ENCODE assay signal across 14 cellular contexts in genomic region chr9:61665330-61665751, GRCh38.
"Had no signal": no experiment of that assay in that cellular context is flagged by ENCODE, and none has a peak within 500 bp of the region (broad histone marks: within the 10 kb centered on the region; RNA-seq: fewer than 3 reads in every experiment).

No MANE protein-coding gene starts in this region.

- H3K4me1 ChIP-seq: ascending aorta, lower lobe of right lung had no signal

- H3K27ac ChIP-seq: ascending aorta, epithelial cell of prostate, lower lobe of right lung had no signal

- H3K36me3 Mint-ChIP-seq: activated naive CD4-positive, alpha-beta T cell treated with anti-CD3 and anti-CD28 coated beads, Interleukin-2, amount 10 ng/mL, durations not matched to agents 7 days and 5 days had no signal

- DNase-seq: activated CD4-positive, alpha-beta T cell treated with anti-CD3 and anti-CD28 coated beads for 1 hour; activated CD4-positive, alpha-beta T cell treated with anti-CD3 and anti-CD28 coated beads, Interleukin-2, amount 50 U/mL, for 48 hours; activated naive CD4-positive, alpha-beta T cell treated with anti-CD3 and anti-CD28 coated beads, Interleukin-2, amount 10 ng/mL, durations not matched to agents 7 days and 5 days; immature natural killer cell; left cardiac atrium; lower lobe of right lung; small intestine; stimulated activated naive CD8-positive, alpha-beta T cell treated with anti-CD3 and anti-CD28 coated beads, Interleukin-15, Interleukin-2, amounts not matched to agents 100 U/mL and 50 U/mL, for 24 hours; T-helper 1 cell had no signal

- H3K4me1 Mint-ChIP-seq: activated naive CD4-positive, alpha-beta T cell treated with anti-CD3 and anti-CD28 coated beads, Interleukin-2, amount 10 ng/mL, durations not matched to agents 7 days and 5 days; mesothelial cell of epicardium had no signal

- H3K36me3 ChIP-seq: ascending aorta, lower lobe of right lung had no signal

- ATAC-seq: left cardiac atrium; lower lobe of right lung; right cardiac atrium; stimulated activated naive CD8-positive, alpha-beta T cell treated with anti-CD3 and anti-CD28 coated beads, Interleukin-15, Interleukin-2, amounts not matched to agents 100 U/mL and 50 U/mL, for 24 hours had no signal

- H3K27ac Mint-ChIP-seq: activated naive CD4-positive, alpha-beta T cell treated with anti-CD3 and anti-CD28 coated beads, Interleukin-2, amount 10 ng/mL, durations not matched to agents 7 days and 5 days; immature natural killer cell; mesothelial cell of epicardium; progenitor cell of endocrine pancreas had no signal

- H3K4me3 Mint-ChIP-seq: activated naive CD4-positive, alpha-beta T cell treated with anti-CD3 and anti-CD28 coated beads, Interleukin-2, amount 10 ng/mL, durations not matched to agents 7 days and 5 days; immature natural killer cell; mesothelial cell of epicardium had no signal

- H3K9me3 ChIP-seq: ascending aorta, lower lobe of right lung had no signal

- H3K27me3 ChIP-seq: ascending aorta had no signal

- H3K4me3 ChIP-seq: ascending aorta, lower lobe of right lung had no signal

- H3K27me3 Mint-ChIP-seq: activated naive CD4-positive, alpha-beta T cell treated with anti-CD3 and anti-CD28 coated beads, Interleukin-2, amount 10 ng/mL, durations not matched to agents 7 days and 5 days; progenitor cell of endocrine pancreas had no signal
